ENCODE assay signal across 23 cellular contexts in genomic region chr16:57677622-57678369, GRCh38. TPM values are rescaled to one million over a fixed set of nuclear protein-coding genes. Genes with fewer than 3 reads are reported as not detected.
DNase-seq lines count a peak whose midpoint lies in the region; ATAC-seq and TF ChIP-seq lines count a peak whose summit lies in the region.
"Had no signal": no experiment of that assay in that cellular context is flagged by ENCODE, and none has a peak within 500 bp of the region (broad histone marks: within the 10 kb centered on the region; RNA-seq: fewer than 3 reads in every experiment).

No MANE protein-coding gene starts in this region.

- no peaks in the 10 kb centered on the region for H3K79me2 ChIP-seq in mammary epithelial cell (ENCODE audit: insufficient read depth, low read length)
- H3K79me2 ChIP-seq in mesendoderm (ENCODE audit: control insufficient read depth, insufficient read depth, low read length), result no peaks in the 10 kb centered on the region

- BruUV-seq in MCF 10A (replicated peaks; lab: Mats Ljungman, UMichigan), result no TSS peak
- BruUV-seq in mammary epithelial cell (replicated peaks; lab: Mats Ljungman, UMichigan), result no TSS peak

- TF ChIP-seq CTCF in MCF 10A (IDR thresholded peaks at IDR 0.05; ENCODE audit: unreplicated experiment) (no peak), mammary epithelial cell (conservative IDR thresholded peaks at IDR 0.05 in 1 of 2, IDR thresholded peaks at IDR 0.05 in 1 of 2; ENCODE audit: extremely low read depth in 1 of 2, insufficient read depth in 1 of 2, low read depth in 1 of 2, low read length in 2 of 2) (no peak), WTC11 (IDR thresholded peaks at IDR 0.05) (no peak), spleen (IDR thresholded peaks at IDR 0.05 in 8 of 11, conservative IDR thresholded peaks at IDR 0.05 in 3 of 11) (no peak)

- H3K36me3 Mint-ChIP-seq in MCF 10A (ENCODE audit: insufficient read depth, unreplicated experiment) (no peaks in the 10 kb centered on the region), WTC11 (no peaks in the 10 kb centered on the region)
- H3K36me3 Mint-ChIP-seq: type B pancreatic cell had no signal

- H4K5ac ChIP-seq in mesendoderm (ENCODE audit: low read length), result no peak overlapping the region

- in situ Hi-C loops in mammary epithelial cell (cut with MboI; ENCODE audit: low sequenced_read_pairs in 2 of 2), result no loop called here

- H3K27me3 Mint-ChIP-seq in MCF 10A (ENCODE audit: insufficient read depth, unreplicated experiment) (peaks cover 18% of the 10 kb centered on the region), WTC11 (ENCODE audit: low read depth) (peaks cover 7% of the 10 kb centered on the region)
- H3K27me3 Mint-ChIP-seq: activated CD8-positive, alpha-beta T cell treated with anti-CD3 and anti-CD28 coated beads for 36 hours had no signal

- H3K36me3 ChIP-seq in mammary epithelial cell (ENCODE audit: insufficient read depth, low read length) (no peaks in the 10 kb centered on the region), spleen (peaks cover 0 to 78% (median 0%) of the 10 kb centered on the region in 6 donors), mesendoderm (ENCODE audit: control insufficient read depth, insufficient read depth, low read length) (no peaks in the 10 kb centered on the region)

- H2BK5ac ChIP-seq in mesendoderm (ENCODE audit: low read length), result no peak overlapping the region

- peaks cover 12% of the 10 kb centered on the region for H3K4me1 Mint-ChIP-seq in MCF 10A (ENCODE audit: insufficient read depth, unreplicated experiment)
- peaks cover 36% of the 10 kb centered on the region for H3K4me1 Mint-ChIP-seq in WTC11

- WGBS in mammary epithelial cell (ENCODE audit: low coverage, missing lambda C conversion rate), result 6% methylated on average over 9 of the region's 14 CpGs
- 47 to 65% (median 56%) methylated on average over 14 of the region's 14 CpGs for WGBS in spleen, 5 donors
- 100% methylated on average over 3 of the region's 14 CpGs for WGBS in mesendoderm (ENCODE audit: extremely low coverage, insufficient coverage, low lambda C conversion rate)

- H3K4me1 ChIP-seq in mammary epithelial cell (ENCODE audit: insufficient read depth, low read length) (peaks cover 3% of the 10 kb centered on the region), spleen (peaks cover 0 to 49% (median 6%) of the 10 kb centered on the region in 6 donors), mesendoderm (ENCODE audit: control insufficient read depth, low read depth, low read length) (peaks cover 8% of the 10 kb centered on the region)

- H3K9me3 ChIP-seq in mammary epithelial cell (replicated peaks; ENCODE audit: insufficient read depth, low read length) (no peaks in the 10 kb centered on the region), spleen (no peaks in the 10 kb centered on the region)

- no peak overlapping the region for H2AK5ac ChIP-seq in mesendoderm (ENCODE audit: low read length)

- H2BK15ac ChIP-seq in mesendoderm (replicated peaks; ENCODE audit: low read depth), result no peak overlapping the region

- no peak for ATAC-seq in WTC11
- peak; percentile 29 for ATAC-seq in left colon
- no peak for ATAC-seq in HG03025 (IDR thresholded peaks at IDR 0.05; ENCODE audit: low FRiP score, unreplicated experiment)
- ATAC-seq: activated CD8-positive, alpha-beta T cell treated with anti-CD3 and anti-CD28 coated beads for 36 hours; activated T-cell treated with anti-CD3 and anti-CD28 coated beads, Interleukin-2, amount 50 U/mL, for 72 hours had no signal

- no peak overlapping the region for H3K56ac ChIP-seq in mesendoderm (ENCODE audit: low read length)

- H3K4ac ChIP-seq in mesendoderm (ENCODE audit: low read depth, low read length), result no peak overlapping the region

- dilution Hi-C loops in mammary epithelial cell (cut with HindIII; ENCODE audit: low sequenced_read_pairs), result no loop called here

- H3K18ac ChIP-seq in mesendoderm (ENCODE audit: low read length), result no peak overlapping the region

- intact Hi-C loops in MCF 10A (cut with micrococcal nuclease) (no loop called here), mammary epithelial cell (cut with micrococcal nuclease) (no loop called here), left colon (cut with DNase I, micrococcal nuclease) (no loop called here), spleen (cut with DNase I; ENCODE audit: low total_unique reads) (no loop called here)

- H3K4me3 ChIP-seq in mammary epithelial cell (replicated peaks in 1 of 3; ENCODE audit: insufficient read depth in 1 of 3, low read depth in 2 of 3, low read length in 3 of 3) (no peak overlapping the region), spleen (no peak overlapping the region), mesendoderm (ENCODE audit: low read length) (no peak overlapping the region)

- H4K8ac ChIP-seq in mesendoderm (ENCODE audit: low read depth, low read length), result no peak overlapping the region

- no peak overlapping the region for H2BK120ac ChIP-seq in mesendoderm (ENCODE audit: low read depth, low read length)

- H3K9ac ChIP-seq in mammary epithelial cell (ENCODE audit: insufficient read depth, low read length) (no peak overlapping the region), mesendoderm (ENCODE audit: low read length) (no peak overlapping the region)

- H3K23ac ChIP-seq in mesendoderm (ENCODE audit: low read length), result no peak overlapping the region

- H3K4me3 Mint-ChIP-seq in MCF 10A (ENCODE audit: unreplicated experiment), result no peak overlapping the region
- no peak overlapping the region for H3K4me3 Mint-ChIP-seq in WTC11
- H3K4me3 Mint-ChIP-seq: activated CD8-positive, alpha-beta T cell treated with anti-CD3 and anti-CD28 coated beads for 36 hours; activated T-cell treated with anti-CD3 and anti-CD28 coated beads, Interleukin-2, amount 50 U/mL, for 72 hours; endodermal cell; type B pancreatic cell had no signal

- POLR2A ChIA-PET in MCF 10A (lab: Yijun Ruan, JAX) (interaction anchor here (1.6 kb wide), 1 partner anchor 57 kb away, joined by 5 read pairs; the partner anchor contains the start of gene KATNB1), WTC11 (lab: Charles Lee) (no interaction called here)

- H3K9me3 Mint-ChIP-seq in MCF 10A (ENCODE audit: unreplicated experiment) (no peaks in the 10 kb centered on the region), WTC11 (no peaks in the 10 kb centered on the region)
- H3K9me3 Mint-ChIP-seq: activated CD8-positive, alpha-beta T cell treated with anti-CD3 and anti-CD28 coated beads for 36 hours; activated T-cell treated with anti-CD3 and anti-CD28 coated beads, Interleukin-2, amount 50 U/mL, for 72 hours; endodermal cell; type B pancreatic cell had no signal

- no peaks in the 10 kb centered on the region for H3K79me1 ChIP-seq in mesendoderm (ENCODE audit: low read length)

- DNase-seq in MCF 10A (ENCODE audit: unreplicated experiment) (peak; percentile 85), mammary epithelial cell (no peak), WTC11 (ENCODE audit: low spot score) (no peak), left colon (no peak), spleen (no peak), 8988T (no peak), mesendoderm (no peak)
- DNase-seq: ACHN; activated CD8-positive, alpha-beta T cell treated with anti-CD3 and anti-CD28 coated beads for 36 hours; activated T-cell treated with anti-CD3 and anti-CD28 coated beads, Interleukin-2, amount 50 U/mL, for 72 hours; COR-L47; endodermal cell; HCEC 1CT; left cardiac atrium; NCI-H1694; NCI-H446 treated with DMSO at 0.1 percent for 48 hours; stimulated activated naive CD4-positive, alpha-beta T cell treated with Interleukin-2 at 50 U/mL for 16 hours; SW 1271 had no signal

- no peaks in the 10 kb centered on the region for H4K20me1 ChIP-seq in mammary epithelial cell (ENCODE audit: insufficient read depth, low read length)

- no peak overlapping the region for H2AFZ ChIP-seq in mammary epithelial cell (ENCODE audit: low read depth, low read length)

- H3K27me3 ChIP-seq in mammary epithelial cell (ENCODE audit: insufficient read depth, low read length) (peaks cover 1% of the 10 kb centered on the region), spleen (replicated peaks in 1 of 7) (no peaks in the 10 kb centered on the region), mesendoderm (ENCODE audit: insufficient read depth, low read length, poor library complexity) (no peaks in the 10 kb centered on the region)

- TF ChIP-seq POLR2A in spleen (IDR thresholded peaks at IDR 0.05), result no peak

- CTCF ChIA-PET in MCF 10A (lab: Yijun Ruan, JAX) (interaction anchor here (0.6 to 0.7 kb wide), 3 partner anchors 105 to 244 kb away, joined by 3 to 4 read pairs (median 3); no protein-coding TSS in a partner anchor), mammary epithelial cell (lab: Charles Lee; ENCODE audit: low non-redundant PET) (no interaction called here), WTC11 (lab: Charles Lee) (interaction anchor here (0.6 to 3.4 kb wide), 3 partner anchors 10 to 101 kb away, joined by 3 to 24 read pairs (median 3); partner anchors contain the start of gene ADGRG3)

- H3K27ac Mint-ChIP-seq in MCF 10A (ENCODE audit: low read depth, unreplicated experiment) (no peak overlapping the region), WTC11 (peak overlapping the region; percentile 92; the same call in 1 of the 2 replicates)
- H3K27ac Mint-ChIP-seq: activated CD8-positive, alpha-beta T cell treated with anti-CD3 and anti-CD28 coated beads for 36 hours; activated T-cell treated with anti-CD3 and anti-CD28 coated beads, Interleukin-2, amount 50 U/mL, for 72 hours; endodermal cell; type B pancreatic cell had no signal

- H3K4me2 ChIP-seq in mammary epithelial cell (ENCODE audit: insufficient read depth, low read depth, low read length) (no peak overlapping the region), mesendoderm (ENCODE audit: low read length) (no peak overlapping the region)

- H3K27ac ChIP-seq in mammary epithelial cell (ENCODE audit: insufficient read depth, low read depth, low read length) (no peak overlapping the region), spleen (peak overlapping the region in 1 of 8 donors; percentile 28), mesendoderm (ENCODE audit: low read depth, low read length) (no peak overlapping the region)

RNA-seq across cellular contexts. Expression of gene ADGRG3, which starts 9.7 kb away (rescaled TPM):
- not detected in 2 replicates for total RNA-seq in MCF 10A (2022)
- not detected for total RNA-seq in mammary epithelial cell
- not detected for polyA plus RNA-seq in mammary epithelial cell
- polyA minus RNA-seq in mammary epithelial cell, result not detected
- 0.44 to 1.4 TPM (median 0.71 TPM) in 3 replicates for total RNA-seq in WTC11 (2021)
- total RNA-seq in left colon, result 1 to 10 TPM in 1 of 2 donors, under 1 TPM in 1; 0.98 to 1.4 TPM
- total RNA-seq in spleen, result 100 to 1,000 TPM in 2 of 7 donors, 10 to 100 TPM in 5; 16.6 to 116 (median 34.2) TPM
- polyA plus RNA-seq in spleen, result 10 to 100 TPM in 1 of 3 donors, 1 to 10 TPM in 2; 2.5 to 15.3 (median 8.5) TPM
- polyA plus RNA-seq in mesendoderm (2013, experiment 1 of 2), result 0.06 TPM
- 0.10 TPM for polyA plus RNA-seq in mesendoderm (2013, experiment 2 of 2)
- total RNA-seq: activated CD8-positive, alpha-beta T cell treated with anti-CD3 and anti-CD28 coated beads for 36 hours; endodermal cell; fibroblast of villous mesenchyme; HT1080 had no signal

RNA-seq across cellular contexts. Expression of gene DRC7, which starts 16.8 kb away (rescaled TPM):
- total RNA-seq in MCF 10A (2022), result not detected in 2 replicates
- total RNA-seq in mammary epithelial cell, result not detected
- polyA plus RNA-seq in mammary epithelial cell, result 0.07 TPM
- not detected for polyA minus RNA-seq in mammary epithelial cell
- 0.16 to 0.37 TPM in 2 of 3 replicates, not detected in the other for total RNA-seq in WTC11 (2021)
- total RNA-seq in left colon, result not detected
- 1 to 10 TPM in 1 of 7 donors, under 1 TPM in 2, not detected in 4; 0.20 to 2.1 (median 0.60) TPM for total RNA-seq in spleen
- polyA plus RNA-seq in spleen, result under 1 TPM; 0.03 to 0.11 (median 0.06) TPM
- polyA plus RNA-seq in mesendoderm (2013, experiment 1 of 2), result 0.06 TPM
- polyA plus RNA-seq in mesendoderm (2013, experiment 2 of 2), result not detected
- total RNA-seq: fibroblast of villous mesenchyme, HT1080, left cardiac atrium, posterior vena cava had no signal

RNA-seq across cellular contexts. Expression of gene ADGRG1, which starts 49.4 kb away (rescaled TPM):
- total RNA-seq in MCF 10A (2022) (10.1 and 10.2 TPM in 2 replicates), mammary epithelial cell (100 to 1,000 TPM; 195 to 196 TPM), WTC11 (2021) (1.7 to 2.6 TPM (median 2.0 TPM) in 3 replicates), left colon (100 to 1,000 TPM in 1 of 2 donors, 10 to 100 TPM in 1; 81.2 to 111 TPM), spleen (10 to 100 TPM in 4 of 7 donors, 1 to 10 TPM in 3; 6.9 to 23.7 (median 10.5) TPM)
- polyA plus RNA-seq in mammary epithelial cell (125 TPM), spleen (1 to 10 TPM; 1.0 to 2.7 (median 1.2) TPM)
- 186 TPM for polyA minus RNA-seq in mammary epithelial cell
- polyA plus RNA-seq in mesendoderm (2013, experiment 1 of 2), result 1.3 TPM
- polyA plus RNA-seq in mesendoderm (2013, experiment 2 of 2), result 1.1 TPM

RNA-seq across cellular contexts. Expression of gene KATNB1, which starts 57.8 kb away (rescaled TPM):
- total RNA-seq in MCF 10A (2022) (22.7 and 30.6 TPM in 2 replicates), mammary epithelial cell (10 to 100 TPM; 20.4 to 24.0 TPM), WTC11 (2021) (38.7 to 60.4 TPM (median 41.0 TPM) in 3 replicates), left colon (10 to 100 TPM; 17.2 to 18.1 TPM), spleen (10 to 100 TPM; 15.7 to 23.1 (median 18.2) TPM)
- polyA plus RNA-seq in mammary epithelial cell (25.6 TPM), spleen (10 to 100 TPM; 10.6 to 14.5 (median 11.2) TPM)
- 48.0 TPM for polyA minus RNA-seq in mammary epithelial cell
- polyA plus RNA-seq in mesendoderm (2013, experiment 1 of 2), result 30.2 TPM
- 30.1 TPM for polyA plus RNA-seq in mesendoderm (2013, experiment 2 of 2)
